9 cellular contexts compared by ENCODE assay signal in the genomic region with DNA sequence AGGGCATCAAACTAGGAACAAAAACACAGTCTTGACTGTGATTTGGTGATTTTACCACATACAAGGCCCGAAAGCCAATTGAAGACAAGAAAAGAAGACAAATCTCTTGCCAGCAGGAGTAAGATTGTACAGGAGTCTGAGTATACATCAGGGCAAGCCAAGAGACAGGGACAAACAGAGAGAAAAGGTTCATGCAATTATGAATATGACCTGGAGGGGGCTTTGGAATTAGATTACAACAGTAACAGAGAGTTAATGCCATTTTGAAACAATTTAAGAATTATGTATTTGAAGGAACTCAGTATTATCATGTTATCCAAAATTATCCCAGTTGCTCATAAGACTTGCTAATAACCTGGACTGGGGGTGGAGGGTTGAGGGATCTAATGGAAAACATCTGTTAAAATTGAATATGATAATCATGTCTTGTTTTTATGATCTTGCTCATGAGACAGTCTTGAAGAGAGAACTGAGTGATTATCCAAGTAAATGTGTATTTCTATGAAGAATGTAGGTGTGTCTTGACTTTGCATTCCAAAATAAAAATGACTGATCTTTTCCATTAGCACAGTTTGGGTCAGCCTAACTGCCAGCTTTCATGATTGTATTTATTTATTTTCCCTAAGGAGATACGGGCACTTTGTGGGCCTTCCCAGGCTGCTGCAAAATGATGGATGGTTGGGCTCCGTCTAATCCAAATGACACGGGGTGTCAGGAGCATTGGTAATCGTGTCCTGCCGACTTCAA.
A peak's percentile ranks its signal among the peaks of the same experiment; 100 is the strongest.
DNase-seq lines count a peak whose midpoint lies in the region; ATAC-seq and TF ChIP-seq lines count a peak whose summit lies in the region.
"Had no signal": no experiment of that assay in that cellular context is flagged by ENCODE, and none has a peak within 500 bp of the region (broad histone marks: within the 10 kb centered on the region; RNA-seq: fewer than 3 reads in every experiment).

No MANE protein-coding gene starts in this region.

- in situ Hi-C loops in SK-MEL-5 (cut with HindIII; ENCODE audit: low pct_unique_long_range_greater_than_20kb, low sequenced_read_pairs) = no loop called here

- no peak overlapping the region for H3K4me3 ChIP-seq in AG09309 (ENCODE audit: control insufficient read depth, low read depth, low read length)
- no peak overlapping the region for H3K4me3 ChIP-seq in fibroblast of villous mesenchyme (ENCODE audit: low read depth, low read length)

- peak; percentile 27 for TF ChIP-seq CTCF in AG09309 (IDR thresholded peaks at IDR 0.05; ENCODE audit: control insufficient read depth, insufficient read depth, low read depth, low read length, missing control alignments)
- TF ChIP-seq CTCF in fibroblast of villous mesenchyme (IDR thresholded peaks at IDR 0.05; ENCODE audit: insufficient read depth, low read depth, low read length) = peak; percentile 50

- no peak for ATAC-seq in HG03520 (IDR thresholded peaks at IDR 0.05; ENCODE audit: unreplicated experiment)
- no peak for ATAC-seq in HG03135 (IDR thresholded peaks at IDR 0.05; ENCODE audit: unreplicated experiment)
- ATAC-seq: activated T-cell treated with anti-CD3 and anti-CD28 coated beads, Interleukin-2, amount 50 U/mL, for 72 hours had no signal

- no peak for DNase-seq in AG09309 (ENCODE audit: low read depth)
- peak; percentile 3 for DNase-seq in GM04504 (ENCODE audit: low read depth)
- peak; percentile 18 for DNase-seq in SK-MEL-5 (ENCODE audit: low read depth, low spot score)
- peak; percentile 17 for DNase-seq in fibroblast of villous mesenchyme (ENCODE audit: low read depth)
- DNase-seq in iPS-NIHi7 (ENCODE audit: extremely low spot score) = no peak
- DNase-seq in cerebellum (ENCODE audit: low spot score) = no peak
- DNase-seq: activated T-cell treated with anti-CD3 and anti-CD28 coated beads, Interleukin-2, amount 50 U/mL, for 72 hours had no signal

Comparison
In these comparisons a context has a peak if more than half of its experiments do, and no peak if none do; other contexts are left out.
1. DNase-seq: peak in GM04504 (single experiment), SK-MEL-5 (single experiment) and fibroblast of villous mesenchyme (single experiment); none in AG09309 (single experiment), iPS-NIHi7 (single experiment) and cerebellum (single experiment).